Comparison of ENCODE assay signal across 19 cellular contexts in the genomic region with DNA sequence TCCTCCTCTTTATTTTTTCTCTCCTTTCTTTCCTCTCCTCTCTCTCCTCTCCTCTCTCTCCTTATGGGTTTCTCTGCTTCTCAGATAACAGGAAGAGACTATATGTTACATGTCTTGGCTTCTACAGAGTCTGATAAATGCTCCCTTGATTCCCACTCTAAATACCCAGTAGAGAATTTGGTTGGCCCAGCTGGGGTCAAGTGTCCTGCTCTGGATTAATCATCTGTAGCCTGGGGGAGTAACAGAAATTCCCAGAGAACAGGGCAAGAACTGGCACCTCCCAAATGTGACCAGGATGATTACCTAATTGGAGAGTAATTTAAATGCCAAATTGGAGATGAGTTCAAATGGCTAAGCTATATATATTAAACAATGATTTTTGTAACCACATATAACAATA.
"Had no signal": no experiment of that assay in that cellular context is flagged by ENCODE, and none has a peak within 500 bp of the region (broad histone marks: within the 10 kb centered on the region; RNA-seq: fewer than 3 reads in every experiment).

No MANE protein-coding gene starts in this region.

- H3K9me3 ChIP-seq: left lung, spleen, thyroid gland, upper lobe of right lung had no signal

- H3K27ac ChIP-seq: left lung, spleen, thyroid gland, upper lobe of right lung, VCaP had no signal

- DNase-seq: activated CD4-positive, alpha-beta memory T cell treated with anti-CD3 and anti-CD28 coated beads, Interleukin-2, amount 10 ng/mL, durations not matched to agents 7 days and 5 days; activated CD4-positive, alpha-beta T cell treated with anti-CD3 and anti-CD28 coated beads, Interleukin-2, amount 10 ng/mL, durations not matched to agents 24 days and 14 days; activated effector memory CD4-positive, alpha-beta T cell treated with Interleukin-2 at 50 U/mL for 16 hours; activated naive CD4-positive, alpha-beta T cell treated with anti-CD3 and anti-CD28 coated beads for 36 hours; activated naive CD8-positive, alpha-beta T cell treated with anti-CD3 and anti-CD28 coated beads, Interleukin-2, amount 10 ng/mL, durations not matched to agents 7 days and 5 days; activated T-cell treated with anti-CD3 and anti-CD28 coated beads, Interleukin-2, amount 50 U/mL, for 72 hours; amniotic stem cell; kidney; left lung; naive thymus-derived CD8-positive, alpha-beta T cell; spleen; stimulated activated CD4-positive, alpha-beta T cell treated with anti-CD3 and anti-CD28 coated beads, Interleukin-4, amount 100 ng/mL, for 24 hours; stimulated activated naive CD8-positive, alpha-beta T cell treated with anti-CD3 and anti-CD28 coated beads, Interleukin-15, Interleukin-2, amounts not matched to agents 100 U/mL and 50 U/mL, for 24 hours; substantia nigra; thyroid gland; upper lobe of right lung had no signal

- ATAC-seq: activated CD4-positive, CD25-positive, alpha-beta regulatory T cell treated with anti-CD3 and anti-CD28 coated beads, Interleukin-2, amount 50 U/mL, for 24 hours; activated T-cell treated with anti-CD3 and anti-CD28 coated beads, Interleukin-2, amount 50 U/mL, for 72 hours; left lung; naive thymus-derived CD8-positive, alpha-beta T cell; stimulated activated naive CD8-positive, alpha-beta T cell treated with anti-CD3 and anti-CD28 coated beads, Interleukin-15, Interleukin-2, amounts not matched to agents 100 U/mL and 50 U/mL, for 24 hours; upper lobe of right lung had no signal

- H3K36me3 ChIP-seq: left lung, spleen, thyroid gland, upper lobe of right lung had no signal

- H3K4me1 ChIP-seq: left lung, thyroid gland had no signal

- H3K4me3 ChIP-seq: left lung, lung, spleen, thyroid gland, upper lobe of right lung had no signal

- H3K27me3 ChIP-seq: left lung, thyroid gland, upper lobe of right lung had no signal
